ENCODE assay signal across 21 cellular contexts in genomic region chr3:188760408-188760807, GRCh38.
A peak's percentile ranks its signal among the peaks of the same experiment; 100 is the strongest.
DNase-seq lines count a peak whose midpoint lies in the region; FAIRE-seq and TF ChIP-seq lines count a peak whose summit lies in the region.
"Had no signal": no experiment of that assay in that cellular context is flagged by ENCODE, and none has a peak within 500 bp of the region (broad histone marks: within the 10 kb centered on the region; RNA-seq: fewer than 3 reads in every experiment).

No MANE protein-coding gene starts in this region.

- peak; percentile 13 for FAIRE-seq in astrocyte (lab: Jason Lieb, UNC)

- H3K9ac ChIP-seq in astrocyte (ENCODE audit: low read length) (no peak overlapping the region), smooth muscle cell (ENCODE audit: low read depth) (no peak overlapping the region)

- no peak overlapping the region for H3K27ac Mint-ChIP-seq in astrocyte (ENCODE audit: unreplicated experiment)
- H3K27ac Mint-ChIP-seq: activated CD4-positive, alpha-beta T cell treated with anti-CD3 and anti-CD28 coated beads, Interleukin-2, amount 10 ng/mL, durations not matched to agents 24 days and 14 days; activated CD8-positive, alpha-beta memory T cell treated with anti-CD3 and anti-CD28 coated beads, Interleukin-2, amount 10 ng/mL, durations not matched to agents 7 days and 5 days; activated naive CD8-positive, alpha-beta T cell treated with anti-CD3 and anti-CD28 coated beads for 36 hours; activated T-helper 17 cell treated with anti-CD3 and anti-CD28 coated beads, Interleukin-2, amount 50 U/mL, for 72 hours; type B pancreatic cell had no signal

- H3K4me3 Mint-ChIP-seq in astrocyte (ENCODE audit: unreplicated experiment) = no peak overlapping the region
- H3K4me3 Mint-ChIP-seq: activated CD4-positive, alpha-beta T cell treated with anti-CD3 and anti-CD28 coated beads, Interleukin-2, amount 10 ng/mL, durations not matched to agents 24 days and 14 days; activated CD8-positive, alpha-beta memory T cell treated with anti-CD3 and anti-CD28 coated beads, Interleukin-2, amount 10 ng/mL, durations not matched to agents 7 days and 5 days; activated naive CD8-positive, alpha-beta T cell treated with anti-CD3 and anti-CD28 coated beads for 36 hours; activated T-helper 17 cell treated with anti-CD3 and anti-CD28 coated beads, Interleukin-2, amount 50 U/mL, for 72 hours; type B pancreatic cell had no signal

- DNase-seq in HPDE6-E6E7 (ENCODE audit: extremely low spot score) (peak; percentile 64), astrocyte (ENCODE audit: low read depth) (peak; percentile 76), fibroblast of mammary gland (ENCODE audit: low read depth) (peak; percentile 49), smooth muscle cell (lab: John Stamatoyannopoulos, UW; ENCODE audit: unreplicated experiment) (no peak), NCI-H69 (lab: John Stamatoyannopoulos, UW) (no peak), head of caudate nucleus (no peak), HuH-7 (ENCODE audit: low spot score) (no peak)
- DNase-seq: activated CD4-positive, alpha-beta T cell treated with anti-CD3 and anti-CD28 coated beads, Interleukin-2, amount 10 ng/mL, durations not matched to agents 24 days and 14 days; activated CD8-positive, alpha-beta memory T cell treated with anti-CD3 and anti-CD28 coated beads, Interleukin-2, amount 10 ng/mL, durations not matched to agents 7 days and 5 days; activated naive CD8-positive, alpha-beta T cell treated with anti-CD3 and anti-CD28 coated beads for 36 hours; COR-L47; dorsolateral prefrontal cortex; GOT3; KBM-7; NCI-H774; spleen; stimulated activated CD4-positive, alpha-beta T cell treated with anti-CD3 and anti-CD28 coated beads, Interleukin-4, amount 100 ng/mL, for 24 hours; stomach had no signal

- H3K4me1 Mint-ChIP-seq in astrocyte (ENCODE audit: low read depth, unreplicated experiment) = peaks cover 30% of the 10 kb centered on the region
- H3K4me1 Mint-ChIP-seq: activated CD4-positive, alpha-beta T cell treated with anti-CD3 and anti-CD28 coated beads, Interleukin-2, amount 10 ng/mL, durations not matched to agents 24 days and 14 days; activated CD8-positive, alpha-beta memory T cell treated with anti-CD3 and anti-CD28 coated beads, Interleukin-2, amount 10 ng/mL, durations not matched to agents 7 days and 5 days; activated naive CD8-positive, alpha-beta T cell treated with anti-CD3 and anti-CD28 coated beads for 36 hours; activated T-helper 17 cell treated with anti-CD3 and anti-CD28 coated beads, Interleukin-2, amount 50 U/mL, for 72 hours had no signal

- H3K79me2 ChIP-seq in astrocyte (ENCODE audit: insufficient read depth, low read length) (peaks cover 16% of the 10 kb centered on the region), smooth muscle cell (ENCODE audit: low read depth) (peaks cover 5% of the 10 kb centered on the region)

- H3K9me3 Mint-ChIP-seq in astrocyte (ENCODE audit: unreplicated experiment) = no peaks in the 10 kb centered on the region
- H3K9me3 Mint-ChIP-seq: activated CD4-positive, alpha-beta T cell treated with anti-CD3 and anti-CD28 coated beads, Interleukin-2, amount 10 ng/mL, durations not matched to agents 24 days and 14 days; activated naive CD8-positive, alpha-beta T cell treated with anti-CD3 and anti-CD28 coated beads for 36 hours; activated T-helper 17 cell treated with anti-CD3 and anti-CD28 coated beads, Interleukin-2, amount 50 U/mL, for 72 hours; type B pancreatic cell had no signal

- H3K4me1 ChIP-seq in astrocyte (ENCODE audit: insufficient read depth, low read length) = peaks cover 3% of the 10 kb centered on the region
- no peaks in the 10 kb centered on the region for H3K4me1 ChIP-seq in smooth muscle cell (ENCODE audit: low read depth)

- H3F3A ChIP-seq in smooth muscle cell (ENCODE audit: low read depth) = peaks cover 4% of the 10 kb centered on the region

- H3K27me3 Mint-ChIP-seq in astrocyte (ENCODE audit: low read depth, unreplicated experiment) = no peaks in the 10 kb centered on the region
- H3K27me3 Mint-ChIP-seq: activated CD4-positive, alpha-beta T cell treated with anti-CD3 and anti-CD28 coated beads, Interleukin-2, amount 10 ng/mL, durations not matched to agents 24 days and 14 days; activated CD8-positive, alpha-beta memory T cell treated with anti-CD3 and anti-CD28 coated beads, Interleukin-2, amount 10 ng/mL, durations not matched to agents 7 days and 5 days; activated naive CD8-positive, alpha-beta T cell treated with anti-CD3 and anti-CD28 coated beads for 36 hours; activated T-helper 17 cell treated with anti-CD3 and anti-CD28 coated beads, Interleukin-2, amount 50 U/mL, for 72 hours; type B pancreatic cell had no signal

- H3K4me3 ChIP-seq in astrocyte (ENCODE audit: insufficient read depth, low read depth, low read length) = no peak overlapping the region
- no peak overlapping the region for H3K4me3 ChIP-seq in fibroblast of mammary gland (ENCODE audit: control insufficient read depth, low read depth, low read length)
- H3K4me3 ChIP-seq in smooth muscle cell = no peak overlapping the region
- H3K4me3 ChIP-seq: dorsolateral prefrontal cortex, spleen, stomach had no signal

- no peak overlapping the region for H3K27ac ChIP-seq in astrocyte (ENCODE audit: low read depth, low read length)
- H3K27ac ChIP-seq in smooth muscle cell (ENCODE audit: low read depth) = peak overlapping the region; percentile 2
- H3K27ac ChIP-seq: neutrophil, spleen, stomach had no signal

- H3K36me3 ChIP-seq in astrocyte (ENCODE audit: insufficient read depth, low read length) (peaks cover 4% of the 10 kb centered on the region), smooth muscle cell (ENCODE audit: low read depth) (no peaks in the 10 kb centered on the region)
- H3K36me3 ChIP-seq: neutrophil had no signal

- intact Hi-C loops in head of caudate nucleus (cut with DNase I) = no loop called here

- H3K27me3 ChIP-seq in astrocyte (ENCODE audit: insufficient read depth, low read length) = no peaks in the 10 kb centered on the region
- no peaks in the 10 kb centered on the region for H3K27me3 ChIP-seq in smooth muscle cell (ENCODE audit: low read depth)
- H3K27me3 ChIP-seq: dorsolateral prefrontal cortex, neutrophil, spleen, stomach had no signal

- H2AFZ ChIP-seq in astrocyte (ENCODE audit: low read depth, low read length) (no peak overlapping the region), smooth muscle cell (ENCODE audit: low read depth) (no peak overlapping the region)

- WGBS in smooth muscle cell (ENCODE audit: low lambda C conversion rate) = 57% methylated on average over 3 of the region's 3 CpGs

- TF ChIP-seq CTCF in astrocyte (IDR thresholded peaks at IDR 0.05; ENCODE audit: insufficient read depth, low read depth, low read length) (no peak), fibroblast of mammary gland (conservative IDR thresholded peaks at IDR 0.05; ENCODE audit: control insufficient read depth, insufficient read depth, low read depth, low read length) (no peak), smooth muscle cell (IDR thresholded peaks at IDR 0.05; ENCODE audit: borderline replicate concordance, insufficient read depth, poor library complexity, severe bottlenecking) (no peak)

- H3K4me2 ChIP-seq in astrocyte (ENCODE audit: low read length) (no peak overlapping the region), smooth muscle cell (no peak overlapping the region)

- H4K20me1 ChIP-seq in astrocyte (ENCODE audit: insufficient read depth, low read length) (peaks cover 28% of the 10 kb centered on the region), smooth muscle cell (ENCODE audit: low read depth) (peaks cover 10% of the 10 kb centered on the region)

- H3K9me3 ChIP-seq in astrocyte (ENCODE audit: insufficient read depth, low read depth, low read length) (no peaks in the 10 kb centered on the region), smooth muscle cell (replicated peaks; ENCODE audit: low read depth) (no peaks in the 10 kb centered on the region)
- H3K9me3 ChIP-seq: neutrophil, spleen, stomach had no signal

- peaks cover 7% of the 10 kb centered on the region for H3K36me3 Mint-ChIP-seq in astrocyte (ENCODE audit: low read depth, unreplicated experiment)

Comparison
In these comparisons a context has a peak if more than half of its experiments do, and no peak if none do; other contexts are left out.
1. DNase-seq: peak in HPDE6-E6E7 (single experiment), astrocyte (single experiment) and fibroblast of mammary gland (single experiment); none in smooth muscle cell (single experiment), NCI-H69 (single experiment), head of caudate nucleus (0 of 42) and HuH-7 (single experiment).